In genomic region chr2:171342014-171342413, GRCh38 we compare ENCODE assay signal across 1 cellular context.
TF ChIP-seq lines count a peak whose summit lies in the region.

No MANE protein-coding gene starts in this region.

TF ChIP-seq in SK-N-SH treated with all-trans-retinoic acid at 6 μM for 48 hours, 23 proteins besides CTCF, POLR2A, EP300 and RAD21 (continued from another document):
- TF ChIP-seq TSHZ2 (CRISPR knock-in tag; IDR thresholded peaks at IDR 0.05) (no peak), ISL1 (CRISPR knock-in tag; IDR thresholded peaks at IDR 0.05) (no peak)
